Comparison of ENCODE assay signal across 9 cellular contexts in genomic region chr11:109677240-109677639, GRCh38.
"Had no signal": no experiment of that assay in that cellular context is flagged by ENCODE, and none has a peak within 500 bp of the region (broad histone marks: within the 10 kb centered on the region; RNA-seq: fewer than 3 reads in every experiment).

No MANE protein-coding gene starts in this region.

- H3K4me1 ChIP-seq: HAP-1 had no signal

- H3K27ac ChIP-seq: GM23248 had no signal

- H3K4me2 ChIP-seq: GM23338 had no signal

- H3K36me3 ChIP-seq: HAP-1 had no signal

- H3K9me3 ChIP-seq: HAP-1 had no signal

- H3K4me3 ChIP-seq: GM23248, GM23338, HAP-1 had no signal

- H2AFZ ChIP-seq: GM23248, GM23338 had no signal

- H3K9ac ChIP-seq: GM23248 had no signal

- H3K4me1 Mint-ChIP-seq: GM23338, H9 had no signal

- H3K27ac Mint-ChIP-seq: GM23338, H9, HFFc6 had no signal

- ATAC-seq: GM23338, HCT116 had no signal

- H3K9me3 Mint-ChIP-seq: GM23338, H9, HFFc6 had no signal

- DNase-seq: GM23248, GOT3, H7, H9, HCEC 1CT, HFFc6 had no signal

- H3K4me3 Mint-ChIP-seq: GM23338, H9, HFFc6 had no signal
